ENCODE assay signal across 8 cellular contexts in genomic region chr7:116636997-116637396, GRCh38.
"Had no signal": no experiment of that assay in that cellular context is flagged by ENCODE, and none has a peak within 500 bp of the region (broad histone marks: within the 10 kb centered on the region; RNA-seq: fewer than 3 reads in every experiment).

No MANE protein-coding gene starts in this region.

- DNase-seq: GM23248, GOT3, H7, H9, HCEC 1CT, HFFc6 had no signal

- H3K9me3 ChIP-seq: HAP-1 had no signal

- H3K4me1 Mint-ChIP-seq: H9 had no signal

- H3K9me3 Mint-ChIP-seq: HFFc6 had no signal

- H3K4me3 Mint-ChIP-seq: GM23338, H9, HFFc6 had no signal

- H3K27ac ChIP-seq: GM23248 had no signal

- H3K4me1 ChIP-seq: HAP-1 had no signal

- H3K36me3 ChIP-seq: HAP-1 had no signal

- H3K27ac Mint-ChIP-seq: GM23338, H9, HFFc6 had no signal

- H3K4me3 ChIP-seq: GM23248, GM23338, HAP-1 had no signal
